Comparison of ENCODE assay signal across 8 cellular contexts in the genomic region with DNA sequence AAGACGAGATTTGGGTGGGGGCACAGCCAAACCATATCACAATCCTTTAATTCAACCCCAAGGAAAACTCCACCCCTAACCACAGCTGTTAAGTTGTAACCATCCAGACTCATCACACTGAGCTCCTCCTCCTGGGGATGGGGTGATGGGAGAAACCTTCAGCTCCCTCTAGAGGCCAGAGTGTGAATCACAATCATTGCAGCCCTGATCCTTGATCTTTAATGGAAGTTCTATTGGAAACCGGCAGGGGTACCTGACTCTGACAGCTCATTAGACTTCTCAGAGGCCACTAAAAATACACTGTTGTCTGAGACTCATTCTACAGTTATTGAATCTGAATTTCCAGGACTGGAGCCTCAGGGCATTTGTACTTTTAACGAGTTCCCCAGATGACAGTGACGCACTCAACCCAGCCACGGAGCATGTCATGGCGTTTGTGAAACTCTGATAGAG.
A peak's percentile ranks its signal among the peaks of the same experiment; 100 is the strongest.
DNase-seq lines count a peak whose midpoint lies in the region; ATAC-seq, FAIRE-seq and TF ChIP-seq lines count a peak whose summit lies in the region.

No MANE protein-coding gene starts in this region.

- H3K36me3 ChIP-seq in SK-N-MC (ENCODE audit: insufficient read depth, low read length) (peaks cover 18% of the 10 kb centered on the region; the same call in 1 of the 2 replicates), gastrocnemius medialis (no peaks in the 10 kb centered on the region), mesenchymal stem cell (ENCODE audit: control insufficient read depth in 1 of 2, insufficient read depth in 2 of 2, low read depth in 1 of 2, low read length in 2 of 2) (no peaks in the 10 kb centered on the region)

- peaks cover 0 to 8% (median 5%) of the 10 kb centered on the region in 3 donors for H3K27me3 ChIP-seq in gastrocnemius medialis
- peaks cover 0 to 27% of the 10 kb centered on the region in 2 experiments for H3K27me3 ChIP-seq in mesenchymal stem cell (ENCODE audit: control insufficient read depth in 1 of 2, insufficient read depth in 1 of 2, low read length in 2 of 2)

- H2AK5ac ChIP-seq in mesenchymal stem cell (ENCODE audit: low read length, severe bottlenecking): no peak overlapping the region

- H3K4ac ChIP-seq in mesenchymal stem cell (ENCODE audit: low read depth in 1 of 2, low read length in 2 of 2): no peak overlapping the region

- H3K36me3 Mint-ChIP-seq in activated naive CD4-positive, alpha-beta T cell treated with anti-CD3 and anti-CD28 coated beads, Interleukin-2, amount 50 U/mL, for 72 hours: peaks cover 15 to 24% of the 10 kb centered on the region in 2 donors

- no peak overlapping the region for H4K8ac ChIP-seq in mesenchymal stem cell (ENCODE audit: low read length)

- H3K4me3 ChIP-seq in SK-N-MC (no peak overlapping the region), gastrocnemius medialis (no peak overlapping the region), mesenchymal stem cell (ENCODE audit: insufficient read depth in 1 of 2, low read depth in 1 of 2, low read length in 2 of 2) (no peak overlapping the region)

- 81% methylated on average over 6 of the region's 6 CpGs for WGBS in mesenchymal stem cell

- H3K9me3 ChIP-seq in SK-N-MC (ENCODE audit: low read depth, low read length) (no peaks in the 10 kb centered on the region), gastrocnemius medialis (peaks cover 0 to 3% (median 0%) of the 10 kb centered on the region in 3 donors), mesenchymal stem cell (ENCODE audit: control insufficient read depth, low read length) (peaks cover 15% of the 10 kb centered on the region)

- no peak overlapping the region for H3K23ac ChIP-seq in mesenchymal stem cell (ENCODE audit: low read length in 2 of 2)

- no peak for TF ChIP-seq POLR2A in gastrocnemius medialis (IDR thresholded peaks at IDR 0.05)

- H3K4me2 ChIP-seq in mesenchymal stem cell (ENCODE audit: low read length, poor library complexity, severe bottlenecking): no peak overlapping the region

- DNase-seq in activated naive CD4-positive, alpha-beta T cell treated with anti-CD3 and anti-CD28 coated beads, Interleukin-2, amount 50 U/mL, for 72 hours (ENCODE audit: low spot score in 2 of 2): peak in 1 of 2 donors; percentile 39
- DNase-seq in activated naive CD4-positive, alpha-beta T cell treated with anti-CD3 and anti-CD28 coated beads, Interleukin-2, amount 50 U/mL, for 16 hours: no peak
- DNase-seq in M059J (ENCODE audit: low read depth) (peak; percentile 51), SK-N-MC (ENCODE audit: low read depth, low spot score) (peak; percentile 76), frontal cortex (ENCODE audit: low spot score in 2 of 2) (peak; percentile 24 to 52), gastrocnemius medialis (no peak), mesenchymal stem cell (no peak)

- no peak overlapping the region for H3K27ac Mint-ChIP-seq in activated naive CD4-positive, alpha-beta T cell treated with anti-CD3 and anti-CD28 coated beads, Interleukin-2, amount 50 U/mL, for 72 hours

- H2BK5ac ChIP-seq in mesenchymal stem cell (ENCODE audit: low read depth, low read length, poor library complexity, severe bottlenecking): no peak overlapping the region

- H3K79me1 ChIP-seq in mesenchymal stem cell (replicated peaks; ENCODE audit: low read length, poor library complexity, severe bottlenecking): no peaks in the 10 kb centered on the region

- H3K9ac ChIP-seq in SK-N-MC (ENCODE audit: insufficient read length): no peak overlapping the region
- H3K9ac ChIP-seq in mesenchymal stem cell (ENCODE audit: low read length): no peak overlapping the region

- in situ Hi-C loops in gastrocnemius medialis (cut with MboI; ENCODE audit: low sequenced_read_pairs in 4 of 4): no loop called here

- intact Hi-C loops in gastrocnemius medialis (cut with DNase I; ENCODE audit: low total_unique reads): no loop called here

- TF ChIP-seq CTCF in gastrocnemius medialis (IDR thresholded peaks at IDR 0.05 in 4 of 5, conservative IDR thresholded peaks at IDR 0.05 in 1 of 5): peak in 3 of 5 experiments; percentile 33 to 45 (median 40)

- H3K14ac ChIP-seq in mesenchymal stem cell (ENCODE audit: low read length in 2 of 2): no peak overlapping the region

- no peak overlapping the region for H2BK12ac ChIP-seq in mesenchymal stem cell (ENCODE audit: low read length in 2 of 2)

- H4K91ac ChIP-seq in mesenchymal stem cell (ENCODE audit: low read length): no peak overlapping the region

- no peaks in the 10 kb centered on the region for H3K4me1 ChIP-seq in gastrocnemius medialis
- no peaks in the 10 kb centered on the region for H3K4me1 ChIP-seq in mesenchymal stem cell (ENCODE audit: control insufficient read depth, insufficient read depth, low read depth, low read length)

- no peak overlapping the region for H2AFZ ChIP-seq in mesenchymal stem cell (ENCODE audit: low read depth, low read length)

- H2BK15ac ChIP-seq in mesenchymal stem cell (ENCODE audit: low read depth, poor library complexity, severe bottlenecking): no peak overlapping the region

- no peak overlapping the region for H3K18ac ChIP-seq in mesenchymal stem cell (ENCODE audit: low read depth in 1 of 2, low read length in 2 of 2)

- peak overlapping the region; percentile 4; the same call in 1 of the 2 replicates for H3K27ac ChIP-seq in SK-N-MC
- no peak overlapping the region for H3K27ac ChIP-seq in gastrocnemius medialis
- H3K27ac ChIP-seq in mesenchymal stem cell (ENCODE audit: low read length, poor library complexity, severe bottlenecking): no peak overlapping the region

- peaks cover 21 to 28% of the 10 kb centered on the region in 2 donors for H3K9me3 Mint-ChIP-seq in activated naive CD4-positive, alpha-beta T cell treated with anti-CD3 and anti-CD28 coated beads, Interleukin-2, amount 50 U/mL, for 72 hours

- ATAC-seq in activated naive CD4-positive, alpha-beta T cell treated with anti-CD3 and anti-CD28 coated beads, Interleukin-2, amount 50 U/mL, for 72 hours: peak; percentile 26 to 30
- peak in 1 of 2 donors; percentile 51 for ATAC-seq in gastrocnemius medialis
- no peak for ATAC-seq in GM18873 (IDR thresholded peaks at IDR 0.05; ENCODE audit: low FRiP score, unreplicated experiment)

- H2BK120ac ChIP-seq in mesenchymal stem cell (ENCODE audit: low read depth, low read length): no peak overlapping the region

- FAIRE-seq in frontal cortex (lab: Jason Lieb, UNC): no peak

Comparison
In these comparisons a context has a peak if more than half of its experiments do, and no peak if none do; other contexts are left out.
1. DNase-seq: peak in M059J (single experiment), SK-N-MC (single experiment) and frontal cortex (2 of 2); none in activated naive CD4-positive, alpha-beta T cell treated with anti-CD3 and anti-CD28 coated beads, Interleukin-2, amount 50 U/mL, for 16 hours (single experiment), gastrocnemius medialis (0 of 2) and mesenchymal stem cell (single experiment).